23 cellular contexts compared by ENCODE assay signal in the genomic region with DNA sequence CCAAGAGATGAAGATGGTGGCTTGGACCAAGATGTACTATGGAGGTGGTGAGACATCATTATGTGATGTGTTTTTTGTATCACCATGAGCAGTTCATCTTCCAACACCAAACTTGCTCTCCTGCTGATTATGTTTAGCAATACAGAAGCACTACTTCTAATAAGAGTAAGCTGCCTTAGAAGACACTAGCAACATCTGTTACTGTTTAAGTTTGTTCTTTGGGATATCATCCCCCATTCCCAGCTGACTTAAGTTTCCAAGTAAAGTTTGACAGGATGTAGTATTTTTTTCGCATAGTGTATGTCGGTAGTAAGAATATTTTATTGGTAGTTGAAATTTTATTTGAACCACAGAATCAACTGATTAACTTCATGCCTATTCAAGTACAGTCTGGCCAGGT.
DNase-seq lines count a peak whose midpoint lies in the region; ATAC-seq and TF ChIP-seq lines count a peak whose summit lies in the region.
"Had no signal": no experiment of that assay in that cellular context is flagged by ENCODE, and none has a peak within 500 bp of the region (broad histone marks: within the 10 kb centered on the region; RNA-seq: fewer than 3 reads in every experiment).

No MANE protein-coding gene starts in this region.

- peaks cover 0 to 4% of the 10 kb centered on the region in 2 experiments; a peak in 3 of 4 replicates for H3K4me1 ChIP-seq in SK-N-SH (ENCODE audit: control insufficient read depth in 1 of 2, insufficient read depth in 2 of 2, low read depth in 1 of 2, low read length in 1 of 2)
- peaks cover 0 to 6% of the 10 kb centered on the region in 2 donors for H3K4me1 ChIP-seq in aorta (ENCODE audit: control insufficient read depth in 1 of 2, insufficient read depth in 2 of 2, low read length in 2 of 2)
- H3K4me1 ChIP-seq: BLaER1 treated with 17β-estradiol and CSF1 and Interleukin-3, amounts not matched to agents 10 nM and 100 nM had no signal

- WGBS in SK-N-SH (ENCODE audit: low lambda C conversion rate) = 87% methylated on average over 2 of the region's 2 CpGs
- 77 to 87% methylated on average over 2 of the region's 2 CpGs for WGBS in aorta, 2 donors

- H3K79me2 ChIP-seq in SK-N-SH (ENCODE audit: insufficient read depth) = peaks cover 16% of the 10 kb centered on the region; the same call in 1 of the 2 replicates

- H3K27me3 ChIP-seq in SK-N-SH (ENCODE audit: insufficient read depth) (no peaks in the 10 kb centered on the region), aorta (ENCODE audit: control insufficient read depth in 1 of 2, insufficient read depth in 2 of 2, low read length in 1 of 2) (no peaks in the 10 kb centered on the region)
- H3K27me3 ChIP-seq: BLaER1 treated with 17β-estradiol and CSF1 and Interleukin-3, amounts not matched to agents 10 nM and 100 nM; right atrium auricular region had no signal

- H3K36me3 ChIP-seq in SK-N-SH (replicated peaks in 1 of 2; ENCODE audit: control insufficient read depth in 1 of 2, insufficient read depth in 2 of 2, low read length in 1 of 2) (peaks cover 0 to 12% of the 10 kb centered on the region in 2 experiments), aorta (ENCODE audit: control insufficient read depth in 1 of 2, insufficient read depth in 2 of 2, low read length in 1 of 2) (peaks cover 2 to 5% of the 10 kb centered on the region in 2 donors)

- TF ChIP-seq CTCF in SK-N-SH (IDR thresholded peaks at IDR 0.05) (no peak), fibroblast of the aortic adventitia (IDR thresholded peaks at IDR 0.05; ENCODE audit: insufficient read depth, low read length) (no peak)

- H3K9me3 ChIP-seq in SK-N-SH = no peaks in the 10 kb centered on the region
- H3K9me3 ChIP-seq in aorta (ENCODE audit: control insufficient read depth, low read length) = no peaks in the 10 kb centered on the region
- H3K9me3 ChIP-seq: BLaER1 treated with 17β-estradiol and CSF1 and Interleukin-3, amounts not matched to agents 10 nM and 100 nM; right atrium auricular region had no signal

- H3K27ac ChIP-seq in SK-N-SH (ENCODE audit: low read depth in 2 of 2, low read length in 1 of 2) (no peak overlapping the region), aorta (ENCODE audit: low read depth in 1 of 2, low read length in 2 of 2) (no peak overlapping the region)
- H3K27ac ChIP-seq: BLaER1 treated with 17β-estradiol and CSF1 and Interleukin-3, amounts not matched to agents 10 nM and 100 nM; right atrium auricular region had no signal

- ATAC-seq in aorta (ENCODE audit: low FRiP score) (peak; percentile 33), HG02840 (IDR thresholded peaks at IDR 0.05; ENCODE audit: low FRiP score, unreplicated experiment) (no peak), HG03354 (IDR thresholded peaks at IDR 0.05; ENCODE audit: poor library complexity, severe bottlenecking, unreplicated experiment) (no peak)
- ATAC-seq: esophagus mucosa; naive thymus-derived CD4-positive, alpha-beta T cell had no signal

- CTCF ChIA-PET in SK-N-SH (lab: Yijun Ruan, JAX) = no interaction called here

- H3K4me2 ChIP-seq in SK-N-SH = no peak overlapping the region
- H3K4me2 ChIP-seq: BLaER1 treated with 17β-estradiol and CSF1 and Interleukin-3, amounts not matched to agents 10 nM and 100 nM had no signal

- POLR2A ChIA-PET in SK-N-SH (lab: Yijun Ruan, JAX) = no interaction called here

- no peaks in the 10 kb centered on the region for H3K9me2 ChIP-seq in SK-N-SH

- DNase-seq in NCI-H82 (lab: John Stamatoyannopoulos, UW) (peak; percentile 15), NCI-H82 treated with DMSO at 0.1 percent for 48 hours (lab: John Stamatoyannopoulos, UW; ENCODE audit: unreplicated experiment) (no peak), SK-N-SH (no peak), fibroblast of the aortic adventitia (ENCODE audit: low read depth) (peak; percentile 20), aorta (no peak), NCI-H2196 (lab: John Stamatoyannopoulos, UW; ENCODE audit: unreplicated experiment) (no peak)
- DNase-seq: 8988T; activated CD4-positive, CD25-positive, alpha-beta regulatory T cell treated with anti-CD3 and anti-CD28 coated beads, Interleukin-2, amount 50 U/mL, for 72 hours; activated naive CD4-positive, alpha-beta T cell treated with Interleukin-2 at 50 U/mL for 16 hours; activated T-cell treated with anti-CD3 and anti-CD28 coated beads, Interleukin-2, amount 50 U/mL, for 24 hours; cerebellar nuclear complex; effector CD4-positive, alpha-beta T cell; H9; KG1; naive thymus-derived CD4-positive, alpha-beta T cell; NCI-H1694; OCI-M1; Right ventricle myocardium superior had no signal

- H3F3A ChIP-seq in SK-N-SH (replicated peaks; ENCODE audit: insufficient read depth) = peaks cover 12% of the 10 kb centered on the region

- H3K9ac ChIP-seq in SK-N-SH = no peak overlapping the region
- H3K9ac ChIP-seq: BLaER1 treated with 17β-estradiol and CSF1 and Interleukin-3, amounts not matched to agents 10 nM and 100 nM had no signal

- no peak for TF ChIP-seq RAD21 in SK-N-SH (IDR thresholded peaks at IDR 0.05; ENCODE audit: low read length)

- intact Hi-C loops in aorta (cut with DNase I) = no loop called here

- TF ChIP-seq EP300 in SK-N-SH (IDR thresholded peaks at IDR 0.05; ENCODE audit: borderline replicate concordance in 1 of 2, low read depth in 1 of 2, low read length in 1 of 2) = no peak

- H3K4me3 ChIP-seq in SK-N-SH (ENCODE audit: low read depth in 2 of 2, low read length in 1 of 2) (no peak overlapping the region), fibroblast of the aortic adventitia (ENCODE audit: low read depth, low read length) (no peak overlapping the region), aorta (ENCODE audit: low read length in 2 of 2) (no peak overlapping the region)
- H3K4me3 ChIP-seq: BLaER1 treated with 17β-estradiol and CSF1 and Interleukin-3, amounts not matched to agents 10 nM and 100 nM; right atrium auricular region had no signal

- no peak overlapping the region for H2AFZ ChIP-seq in SK-N-SH (ENCODE audit: low read depth)

- H4K20me1 ChIP-seq in SK-N-SH (ENCODE audit: insufficient read depth) = no peaks in the 10 kb centered on the region

TF ChIP-seq in SK-N-SH, 30 proteins besides CTCF, POLR2A, EP300 and RAD21:
- peak; percentile 67 for TF ChIP-seq TCF12 (IDR thresholded peaks at IDR 0.05)
- TF ChIP-seq, protein P1, sequence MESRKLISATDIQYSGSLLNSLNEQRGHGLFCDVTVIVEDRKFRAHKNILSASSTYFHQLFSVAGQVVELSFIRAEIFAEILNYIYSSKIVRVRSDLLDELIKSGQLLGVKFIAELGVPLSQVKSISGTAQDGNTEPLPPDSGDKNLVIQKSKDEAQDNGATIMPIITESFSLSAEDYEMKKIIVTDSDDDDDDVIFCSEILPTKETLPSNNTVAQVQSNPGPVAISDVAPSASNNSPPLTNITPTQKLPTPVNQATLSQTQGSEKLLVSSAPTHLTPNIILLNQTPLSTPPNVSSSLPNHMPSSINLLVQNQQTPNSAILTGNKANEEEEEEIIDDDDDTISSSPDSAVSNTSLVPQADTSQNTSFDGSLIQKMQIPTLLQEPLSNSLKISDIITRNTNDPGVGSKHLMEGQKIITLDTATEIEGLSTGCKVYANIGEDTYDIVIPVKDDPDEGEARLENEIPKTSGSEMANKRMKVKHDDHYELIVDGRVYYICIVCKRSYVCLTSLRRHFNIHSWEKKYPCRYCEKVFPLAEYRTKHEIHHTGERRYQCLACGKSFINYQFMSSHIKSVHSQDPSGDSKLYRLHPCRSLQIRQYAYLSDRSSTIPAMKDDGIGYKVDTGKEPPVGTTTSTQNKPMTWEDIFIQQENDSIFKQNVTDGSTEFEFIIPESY (IDR thresholded peaks at IDR 0.05; ENCODE audit: borderline replicate concordance, low read depth) = no peak

Comparison
In these comparisons a context has a peak if more than half of its experiments do, and no peak if none do; other contexts are left out.
1. DNase-seq: peak in NCI-H82 (single experiment) and fibroblast of the aortic adventitia (single experiment); none in NCI-H82 treated with DMSO at 0.1 percent for 48 hours (single experiment), SK-N-SH (single experiment), aorta (0 of 2) and NCI-H2196 (single experiment).